In the genomic region with DNA sequence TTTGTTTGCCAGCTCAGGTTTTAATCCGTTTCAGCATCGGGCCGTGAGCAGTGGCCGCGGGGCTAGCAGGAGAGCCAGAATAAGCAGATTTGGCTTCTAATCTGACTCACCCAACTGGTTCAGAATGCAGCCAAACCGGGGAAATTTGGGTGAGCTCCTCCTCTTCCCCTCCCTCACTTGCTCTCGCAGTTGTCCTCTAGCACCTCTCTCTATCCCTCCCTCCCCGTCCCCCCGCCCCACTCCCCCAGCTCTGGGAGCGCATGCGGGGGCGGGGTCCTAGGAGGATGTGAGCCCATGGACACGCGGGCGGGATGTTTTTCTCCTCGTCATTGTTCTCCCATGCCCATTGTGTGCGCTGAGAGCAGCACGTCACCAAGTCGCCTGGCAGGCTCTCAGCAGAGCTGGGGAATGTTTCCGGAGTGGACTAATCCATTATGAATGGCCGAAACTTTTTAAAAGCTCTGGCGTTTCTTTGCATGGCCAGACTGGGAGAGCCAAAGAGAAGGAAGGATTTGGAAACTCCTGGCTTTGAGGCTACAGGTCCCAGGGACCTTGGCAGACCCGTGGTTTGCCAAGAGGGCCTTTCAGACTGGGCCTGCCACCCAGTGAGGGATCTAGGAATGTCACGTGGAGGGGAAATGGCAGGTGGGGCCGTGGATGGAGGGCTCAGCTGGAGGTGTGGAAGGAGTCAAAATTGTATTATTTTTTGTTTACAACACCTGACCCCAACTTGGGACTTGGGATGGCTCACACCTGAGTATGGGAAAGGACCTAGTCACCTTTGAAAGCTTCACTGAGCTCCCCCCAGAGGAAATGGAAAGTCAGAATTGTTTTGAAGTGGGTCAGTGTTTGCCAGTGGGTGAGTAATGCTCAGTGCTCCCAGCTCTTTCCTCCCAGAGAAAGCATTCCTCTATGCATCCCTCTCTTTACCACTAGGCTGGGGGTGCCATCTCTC, we compare ENCODE assay signal across 8 cellular contexts. TPM values are rescaled to one million over a fixed set of nuclear protein-coding genes. Genes with fewer than 3 reads are reported as not detected.
DNase-seq lines count a peak whose midpoint lies in the region; ATAC-seq, FAIRE-seq and TF ChIP-seq lines count a peak whose summit lies in the region.

No MANE protein-coding gene starts in this region.

- H3K4me3 ChIP-seq in breast epithelium (peak overlapping the region; percentile 32 to 60 (median 45)), iPS-20b (ENCODE audit: low read length) (peak overlapping the region; percentile 63), sigmoid colon (peak overlapping the region in 3 of 4 donors; percentile 21 to 37 (median 34))

- no peak for TF ChIP-seq POLR2A in breast epithelium (IDR thresholded peaks at IDR 0.05)
- TF ChIP-seq POLR2A in sigmoid colon (IDR thresholded peaks at IDR 0.05): no peak

- H3K27ac ChIP-seq in breast epithelium (peak overlapping the region; percentile 87 to 93), iPS-20b (ENCODE audit: low read length) (peak overlapping the region; percentile 12), sigmoid colon (peak overlapping the region; percentile 45 to 55 (median 50))

- TF ChIP-seq CTCF in breast epithelium (IDR thresholded peaks at IDR 0.05): no peak
- TF ChIP-seq CTCF in sigmoid colon (IDR thresholded peaks at IDR 0.05): no peak

- H3K36me3 Mint-ChIP-seq in activated naive CD4-positive, alpha-beta T cell treated with anti-CD3 and anti-CD28 coated beads, Interleukin-2, amount 50 U/mL, for 72 hours: no peaks in the 10 kb centered on the region

- H3K27me3 ChIP-seq in breast epithelium (no peaks in the 10 kb centered on the region), iPS-20b (ENCODE audit: insufficient read depth, low read length) (peaks cover 65% of the 10 kb centered on the region), sigmoid colon (peaks cover 0 to 40% (median 23%) of the 10 kb centered on the region in 3 donors)

- H3K9ac ChIP-seq in iPS-20b (ENCODE audit: low read depth, low read length): peak overlapping the region; percentile 75; the same call in 1 of the 2 replicates

- H3K27ac Mint-ChIP-seq in activated naive CD4-positive, alpha-beta T cell treated with anti-CD3 and anti-CD28 coated beads, Interleukin-2, amount 50 U/mL, for 72 hours: no peak overlapping the region

- no peak for FAIRE-seq in RCC 7860 (lab: Jason Lieb, UNC)

- H3K9me3 Mint-ChIP-seq in activated naive CD4-positive, alpha-beta T cell treated with anti-CD3 and anti-CD28 coated beads, Interleukin-2, amount 50 U/mL, for 72 hours: no peaks in the 10 kb centered on the region

- H3K4me1 ChIP-seq in breast epithelium (peaks cover 0 to 6% of the 10 kb centered on the region in 2 donors), iPS-20b (ENCODE audit: insufficient read depth, low read length) (peaks cover 5% of the 10 kb centered on the region; the same call in 1 of the 2 replicates), sigmoid colon (peaks cover 0 to 15% (median 13%) of the 10 kb centered on the region in 4 donors)

- peak; percentile 80 to 91 for ATAC-seq in activated naive CD4-positive, alpha-beta T cell treated with anti-CD3 and anti-CD28 coated beads, Interleukin-2, amount 50 U/mL, for 72 hours

- H3K36me3 ChIP-seq in breast epithelium (no peaks in the 10 kb centered on the region), iPS-20b (ENCODE audit: insufficient read depth, low read depth, low read length) (no peaks in the 10 kb centered on the region), sigmoid colon (no peaks in the 10 kb centered on the region)

- no peak for TF ChIP-seq EP300 in sigmoid colon (IDR thresholded peaks at IDR 0.05)

- no peaks in the 10 kb centered on the region for H3K9me3 ChIP-seq in breast epithelium
- H3K9me3 ChIP-seq in iPS-20b (ENCODE audit: insufficient read depth, low read depth, low read length): no peaks in the 10 kb centered on the region
- H3K9me3 ChIP-seq in sigmoid colon: no peaks in the 10 kb centered on the region

- peak in 1 of 2 donors; percentile 37 for DNase-seq in activated naive CD4-positive, alpha-beta T cell treated with anti-CD3 and anti-CD28 coated beads, Interleukin-2, amount 50 U/mL, for 72 hours (ENCODE audit: low spot score in 2 of 2)
- DNase-seq in activated naive CD4-positive, alpha-beta T cell treated with Interleukin-2 at 50 U/mL for 16 hours: no peak
- DNase-seq in NCI-H748 treated with DMSO at 0.1 percent for 48 hours (lab: John Stamatoyannopoulos, UW) (peak; percentile 23), breast epithelium (ENCODE audit: low spot score in 2 of 2) (peak; percentile 81 to 94), sigmoid colon (peak; percentile 84), NAMALWA (ENCODE audit: low spot score) (no peak), RCC 7860 (ENCODE audit: low spot score) (no peak)

- intact Hi-C loops in breast epithelium (cut with DNase I; ENCODE audit: low total_unique reads) (no loop called here), sigmoid colon (cut with DNase I) (no loop called here)

- WGBS in sigmoid colon, 2 donors: 2 to 3% methylated on average over 25 of the region's 25 CpGs

RNA-seq across cellular contexts. Expression of gene CDK18, which starts 39.2 kb away (rescaled TPM):
- total RNA-seq in activated naive CD4-positive, alpha-beta T cell treated with anti-CD3 and anti-CD28 coated beads, Interleukin-2, amount 50 U/mL, for 72 hours: 1 to 10 TPM; 5.9 to 7.9 TPM
- total RNA-seq in breast epithelium (10 to 100 TPM in 1 of 3 donors, 1 to 10 TPM in 2; 1.4 to 12.3 (median 9.2) TPM), sigmoid colon (10 to 100 TPM in 2 of 4 donors, 1 to 10 TPM in 2; 6.7 to 14.3 (median 11.4) TPM)
- 10 to 100 TPM; 10.8 to 26.8 (median 14.3) TPM for polyA plus RNA-seq in sigmoid colon

Comparison
In these comparisons a context has a peak if more than half of its experiments do, and no peak if none do; other contexts are left out.
1. DNase-seq: peak in NCI-H748 treated with DMSO at 0.1 percent for 48 hours (single experiment), breast epithelium (2 of 2) and sigmoid colon (single experiment); none in activated naive CD4-positive, alpha-beta T cell treated with Interleukin-2 at 50 U/mL for 16 hours (single experiment), NAMALWA (single experiment) and RCC 7860 (single experiment).
2. H3K27ac ChIP-seq: peak in every context shown above with its lines; median percentile 90 in breast epithelium; 50 in sigmoid colon; 12 in iPS-20b.
3. Peak in every context shown above with its lines, with median percentiles within 50 percentile points of each other: H3K4me3 ChIP-seq.